ENCODE assay signal across 9 cellular contexts in genomic region chr16:30797670-30798309, GRCh38. TPM values are rescaled to one million over a fixed set of nuclear protein-coding genes. Genes with fewer than 3 reads are reported as not detected.
DNase-seq lines count a peak whose midpoint lies in the region; ATAC-seq, FAIRE-seq and TF ChIP-seq lines count a peak whose summit lies in the region.
"Had no signal": no experiment of that assay in that cellular context is flagged by ENCODE, and none has a peak within 500 bp of the region (broad histone marks: within the 10 kb centered on the region; RNA-seq: fewer than 3 reads in every experiment).

No MANE protein-coding gene starts in this region.

- no peak for TF ChIP-seq RAD21 in A549 (conservative IDR thresholded peaks at IDR 0.05 in 1 of 2, IDR thresholded peaks at IDR 0.05 in 1 of 2)

- DNase-seq in A549 (ENCODE audit: low read depth in 1 of 2, low spot score in 1 of 2) (peak in 1 of 2 experiments; percentile 51), astrocyte of the cerebellum (ENCODE audit: low read depth) (no peak), DMS79 (lab: John Stamatoyannopoulos, UW) (no peak), NCI-H2171 treated with DMSO at 0.1 percent for 48 hours (lab: John Stamatoyannopoulos, UW) (no peak)
- DNase-seq: activated CD8-positive, alpha-beta memory T cell treated with anti-CD3 and anti-CD28 coated beads for 24 hours; activated naive CD4-positive, alpha-beta T cell treated with anti-CD3 and anti-CD28 coated beads, Interleukin-2, amount 50 U/mL, for 16 hours had no signal

- ATAC-seq in A549 (peak; percentile 84 to 90; a peak in 5 of 6 replicates), GM19023 (IDR thresholded peaks at IDR 0.05; ENCODE audit: unreplicated experiment) (no peak)

- no peak for TF ChIP-seq CTCF in A549 (IDR thresholded peaks at IDR 0.05)
- peak; percentile 62 for TF ChIP-seq CTCF in HEK293 (tag by site-specific recombination; IDR thresholded peaks at IDR 0.05)
- TF ChIP-seq CTCF in astrocyte of the cerebellum (IDR thresholded peaks at IDR 0.05; ENCODE audit: low read depth, low read length, missing control alignments), result peak; percentile 33

- H3K9me3 ChIP-seq in A549, result no peaks in the 10 kb centered on the region
- H3K9me3 ChIP-seq in HEK293 (ENCODE audit: control insufficient read depth, insufficient read depth, low read depth, low read length), result no peaks in the 10 kb centered on the region

- H3K36me3 ChIP-seq in HEK293 (ENCODE audit: control insufficient read depth in 2 of 2, insufficient read depth in 1 of 2, low read length in 2 of 2), result no peaks in the 10 kb centered on the region

- no peak for TF ChIP-seq EP300 in A549 (IDR thresholded peaks at IDR 0.05)

- in situ Hi-C loops in astrocyte of the cerebellum (cut with HindIII; ENCODE audit: low sequenced_read_pairs), result no loop called here

- TF ChIP-seq POLR2A in A549 (IDR thresholded peaks at IDR 0.05; ENCODE audit: low read length), result no peak

- POLR2A ChIA-PET in A549 (lab: Yijun Ruan, JAX), result interaction anchor here (1.5 kb wide), 1 partner anchor 8 kb away, joined by 4 read pairs; no protein-coding TSS in a partner anchor
- POLR2A ChIA-PET in HEK293 (lab: Yijun Ruan, JAX), result no interaction called here

- H3K27ac ChIP-seq in A549, result no peak overlapping the region
- H3K27ac ChIP-seq in HEK293 (ENCODE audit: extremely low read depth, low read depth, low read length), result no peak overlapping the region

- FAIRE-seq in A549 (lab: Jason Lieb, UNC), result no peak

- WGBS in A549 (ENCODE audit: missing lambda C conversion rate), result 52% methylated on average over 8 of the region's 8 CpGs

- no peak overlapping the region for H3K4me2 ChIP-seq in A549
- H3K4me2 ChIP-seq: smooth muscle cell had no signal

- CTCF ChIA-PET in A549 (lab: Yijun Ruan, JAX), result interaction anchor here (0.6 to 2.0 kb wide), 5 partner anchors 10 to 207 kb away, joined by 3 to 9 read pairs (median 5); partner anchors contain the start of gene ZNF629
- CTCF ChIA-PET in HEK293 (lab: Yijun Ruan, JAX), result interaction anchor here (0.6 to 2.1 kb wide), 5 partner anchors 9 to 156 kb away, joined by 3 to 6 read pairs (median 3); no protein-coding TSS in a partner anchor

- H3K4me3 ChIP-seq in A549 (no peak overlapping the region), HEK293 (ENCODE audit: low read depth, low read length) (no peak overlapping the region), astrocyte of the cerebellum (ENCODE audit: low read depth, low read length) (no peak overlapping the region)
- H3K4me3 ChIP-seq: smooth muscle cell had no signal

- H3K4me1 ChIP-seq in A549, result no peaks in the 10 kb centered on the region
- H3K4me1 ChIP-seq in HEK293 (ENCODE audit: control insufficient read depth, insufficient read depth, low read length), result no peaks in the 10 kb centered on the region

TF ChIP-seq in A549, 52 proteins besides CTCF, POLR2A, EP300 and RAD21:
- no peak for TF ChIP-seq REST (IDR thresholded peaks at IDR 0.05)
- peak; percentile 57 for TF ChIP-seq NFE2L2 (conservative IDR thresholded peaks at IDR 0.05; ENCODE audit: low read length)

TF ChIP-seq in HEK293, 187 proteins besides CTCF, POLR2A, EP300 and RAD21:
- TF ChIP-seq ZNF292 (tag by site-specific recombination; IDR thresholded peaks at IDR 0.05; ENCODE audit: borderline replicate concordance, low read depth) (no peak), ZNF362 (tag by site-specific recombination; IDR thresholded peaks at IDR 0.05) (peak; percentile 54; the same call in 1 of the 2 replicates)

RNA-seq across cellular contexts. Expression of gene ZNF629, which starts 10.8 kb away (rescaled TPM):
- polyA plus RNA-seq in A549 (2011; rRNA removed) (5.9 and 7.5 TPM in 2 replicates), A549 (2017; fragmentation: RNase III; extraction: RNeasy Plus Mini Kit Qiagen cat#74134 plus additional on column Dnase treatment) (12.3 to 13.7 TPM (median 13.6 TPM) in 3 replicates)
- 4.3 and 6.3 TPM in 2 replicates for polyA plus RNA-seq in A549 (2012; cell fraction: cytosol; rRNA removed)
- 9.1 and 10.5 TPM in 2 replicates for polyA plus RNA-seq in A549 (2012; cell fraction: nucleus; rRNA removed)
- 10.0 and 10.1 TPM in 2 replicates for polyA minus RNA-seq in A549 (2011; rRNA and poly(A)+ RNA removed)

RNA-seq across cellular contexts. Expression of gene RNF40, which starts 35.7 kb away (rescaled TPM):
- polyA plus RNA-seq in A549 (2011; rRNA removed), result 66.1 and 88.8 TPM in 2 replicates
- 46.9 and 60.1 TPM in 2 replicates for polyA plus RNA-seq in A549 (2012; cell fraction: cytosol; rRNA removed)
- 85.6 and 97.4 TPM in 2 replicates for polyA plus RNA-seq in A549 (2012; cell fraction: nucleus; rRNA removed)
- polyA plus RNA-seq in A549 (2017; fragmentation: RNase III; extraction: RNeasy Plus Mini Kit Qiagen cat#74134 plus additional on column Dnase treatment), result 63.9 to 69.9 TPM (median 66.4 TPM) in 3 replicates
- 101 and 138 TPM in 2 replicates for polyA minus RNA-seq in A549 (2011; rRNA and poly(A)+ RNA removed)

RNA-seq across cellular contexts. Expression of gene CFAP119, which starts 35.9 kb away (rescaled TPM):
- polyA plus RNA-seq in A549 (2011; rRNA removed) (3.5 and 4.5 TPM in 2 replicates), A549 (2017; fragmentation: RNase III; extraction: RNeasy Plus Mini Kit Qiagen cat#74134 plus additional on column Dnase treatment) (7.7 to 9.9 TPM (median 9.5 TPM) in 3 replicates)
- 15.3 and 15.5 TPM in 2 replicates for polyA plus RNA-seq in A549 (2012; cell fraction: cytosol; rRNA removed)
- polyA plus RNA-seq in A549 (2012; cell fraction: nucleus; rRNA removed), result 68.5 and 69.5 TPM in 2 replicates
- 2.3 and 3.2 TPM in 2 replicates for polyA minus RNA-seq in A549 (2011; rRNA and poly(A)+ RNA removed)

RNA-seq across cellular contexts. Expression of gene PHKG2, which starts 49.6 kb away (rescaled TPM):
- 28.0 and 30.0 TPM in 2 replicates for polyA plus RNA-seq in A549 (2011; rRNA removed)
- polyA plus RNA-seq in A549 (2012; cell fraction: cytosol; rRNA removed), result 41.6 and 46.7 TPM in 2 replicates
- polyA plus RNA-seq in A549 (2012; cell fraction: nucleus; rRNA removed), result 198 and 211 TPM in 2 replicates
- polyA plus RNA-seq in A549 (2017; fragmentation: RNase III; extraction: RNeasy Plus Mini Kit Qiagen cat#74134 plus additional on column Dnase treatment), result 37.1 to 42.0 TPM (median 37.3 TPM) in 3 replicates
- polyA minus RNA-seq in A549 (2011; rRNA and poly(A)+ RNA removed), result 22.1 and 29.7 TPM in 2 replicates

Comparison
In these comparisons a context has a peak if more than half of its experiments do, and no peak if none do; other contexts are left out.
1. Of the 5 proteins assayed by ChIP-seq in both HEK293 and A549: peak only in HEK293: CTCF; only in A549: none; in both: none; in neither: 4.